9 cellular contexts compared by ENCODE assay signal in genomic region chr10:109852718-109853037, GRCh38.
DNase-seq lines count a peak whose midpoint lies in the region; ATAC-seq and TF ChIP-seq lines count a peak whose summit lies in the region.
"Had no signal": no experiment of that assay in that cellular context is flagged by ENCODE, and none has a peak within 500 bp of the region (broad histone marks: within the 10 kb centered on the region; RNA-seq: fewer than 3 reads in every experiment).

No MANE protein-coding gene starts in this region.

- no peak overlapping the region for H3K56ac ChIP-seq in IMR-90 (ENCODE audit: extremely low read depth, insufficient read depth, low read length)

- no peak overlapping the region for H2BK15ac ChIP-seq in IMR-90 (ENCODE audit: low read depth, low read length)

- H3K9me3 ChIP-seq in HEK293 (ENCODE audit: control insufficient read depth, insufficient read depth, low read depth, low read length) (no peaks in the 10 kb centered on the region), IMR-90 (ENCODE audit: control insufficient read depth, insufficient read depth, low read length) (no peaks in the 10 kb centered on the region), osteoblast (ENCODE audit: low read depth, low read length) (no peaks in the 10 kb centered on the region)

- H3K23ac ChIP-seq in IMR-90 (ENCODE audit: low read depth, low read length), result no peak overlapping the region

- no peak overlapping the region for H2BK20ac ChIP-seq in IMR-90 (ENCODE audit: low read depth, low read length)

- TF ChIP-seq CTCF in HEK293 (tag by site-specific recombination; IDR thresholded peaks at IDR 0.05), result no peak
- TF ChIP-seq CTCF in IMR-90 (conservative IDR thresholded peaks at IDR 0.05; ENCODE audit: low read depth, low read length), result no peak
- peak; percentile 3 for TF ChIP-seq CTCF in osteoblast (IDR thresholded peaks at IDR 0.05; ENCODE audit: extremely low read depth, low read depth, low read length)

- H4K5ac ChIP-seq in IMR-90 (ENCODE audit: low read depth, low read length), result no peak overlapping the region

- BruUV-seq in IMR-90 (replicated peaks; lab: Mats Ljungman, UMichigan), result no TSS peak

- H3K9ac ChIP-seq in IMR-90 (ENCODE audit: low read depth, low read length), result no peak overlapping the region
- H3K9ac ChIP-seq: parathyroid adenoma had no signal

- H3K4me1 ChIP-seq in HEK293 (ENCODE audit: control insufficient read depth, insufficient read depth, low read length), result no peaks in the 10 kb centered on the region
- no peaks in the 10 kb centered on the region for H3K4me1 ChIP-seq in IMR-90 (ENCODE audit: control insufficient read depth, insufficient read depth, low read length)
- H3K4me1 ChIP-seq in osteoblast (ENCODE audit: insufficient read depth, low read length), result no peaks in the 10 kb centered on the region
- H3K4me1 ChIP-seq: parathyroid adenoma had no signal

- H2AFZ ChIP-seq in IMR-90 (replicated peaks; ENCODE audit: low read length, poor library complexity) (peak overlapping the region; percentile 70), osteoblast (ENCODE audit: low read length) (no peak overlapping the region)
- H2AFZ ChIP-seq: parathyroid adenoma had no signal

- DNase-seq in IMR-90 (no peak), osteoblast (ENCODE audit: insufficient read length, low spot score, missing footprints) (no peak), amniotic stem cell (lab: John Stamatoyannopoulos, UW) (no peak), NCI-H2196 treated with DMSO at 0.1 percent for 48 hours (lab: John Stamatoyannopoulos, UW; ENCODE audit: unreplicated experiment) (no peak)
- no peak for DNase-seq in activated CD4-positive, CD25-positive, alpha-beta regulatory T cell treated with anti-CD3 and anti-CD28 coated beads, Interleukin-2, amount 50 U/mL, for 72 hours
- DNase-seq: NCI-H2081 treated with DMSO at 0.1 percent for 48 hours had no signal

- no peak overlapping the region for H3K4me2 ChIP-seq in IMR-90 (ENCODE audit: low read depth, low read length)
- H3K4me2 ChIP-seq in osteoblast (ENCODE audit: insufficient read depth, low read length), result no peak overlapping the region

- intact Hi-C loops in IMR-90 (cut with micrococcal nuclease), result loop anchor here (10.0 kb wide), 1 partner anchor 408 kb away; no protein-coding TSS in a partner anchor

- no peaks in the 10 kb centered on the region for H3K79me1 ChIP-seq in IMR-90 (ENCODE audit: low read depth in 1 of 2, low read length in 2 of 2)

- no peaks in the 10 kb centered on the region for H3K79me2 ChIP-seq in osteoblast (ENCODE audit: insufficient read depth, low read length)
- H3K79me2 ChIP-seq: parathyroid adenoma had no signal

- H3K4me3 ChIP-seq in HEK293 (ENCODE audit: low read depth, low read length) (no peak overlapping the region), IMR-90 (ENCODE audit: insufficient read depth, low read depth, low read length) (no peak overlapping the region), osteoblast (ENCODE audit: insufficient read depth, low read length) (no peak overlapping the region)

- no peak overlapping the region for H3K18ac ChIP-seq in IMR-90 (ENCODE audit: low read depth, low read length)

- CTCF ChIA-PET in HEK293 (lab: Yijun Ruan, JAX), result interaction anchor here (0.6 to 1.8 kb wide), 11 partner anchors 10 to 553 kb away, joined by 3 to 8 read pairs (median 3); no protein-coding TSS in a partner anchor
- CTCF ChIA-PET in IMR-90 (lab: Yijun Ruan, JAX), result interaction anchor here (0.9 kb wide), 2 partner anchors 9 to 10 kb away, joined by 3 read pairs; no protein-coding TSS in a partner anchor

- no peaks in the 10 kb centered on the region for H4K20me1 ChIP-seq in IMR-90 (ENCODE audit: insufficient read depth, low read length)
- no peaks in the 10 kb centered on the region for H4K20me1 ChIP-seq in osteoblast (ENCODE audit: insufficient read depth, low read length)

- H3K36me3 ChIP-seq in HEK293 (ENCODE audit: control insufficient read depth in 2 of 2, insufficient read depth in 1 of 2, low read length in 2 of 2) (no peaks in the 10 kb centered on the region), IMR-90 (ENCODE audit: control insufficient read depth, insufficient read depth, low read length) (no peaks in the 10 kb centered on the region), osteoblast (ENCODE audit: insufficient read depth, low read length) (no peaks in the 10 kb centered on the region)

- POLR2A ChIA-PET in HEK293 (lab: Yijun Ruan, JAX), result interaction anchor here (0.6 kb wide), 2 partner anchors 155 to 1341 kb away, joined by 3 read pairs; partner anchors contain the start of gene ADD3
- POLR2A ChIA-PET in IMR-90 (lab: Charles Lee; ENCODE audit: unreplicated experiment), result no interaction called here

- no peak overlapping the region for H2AK5ac ChIP-seq in IMR-90 (ENCODE audit: low read depth, low read length)

- in situ Hi-C loops in IMR-90 (cut with MboI; ENCODE audit: low sequenced_read_pairs), result no loop called here

- no peak overlapping the region for H4K91ac ChIP-seq in IMR-90 (ENCODE audit: insufficient read depth, low read depth, low read length)

- no peaks in the 10 kb centered on the region for H3K9me1 ChIP-seq in IMR-90 (ENCODE audit: insufficient read depth, low read length)

- no peak overlapping the region for H3K27ac ChIP-seq in HEK293 (ENCODE audit: extremely low read depth, low read depth, low read length)
- no peak overlapping the region for H3K27ac ChIP-seq in IMR-90 (ENCODE audit: insufficient read depth, low read length)
- no peak overlapping the region for H3K27ac ChIP-seq in osteoblast (ENCODE audit: low read depth, low read length)
- H3K27ac ChIP-seq: parathyroid adenoma had no signal

- no peak overlapping the region for H2AK9ac ChIP-seq in IMR-90 (replicated peaks; ENCODE audit: low read depth, low read length, poor library complexity)

- H3K27me3 ChIP-seq in IMR-90 (ENCODE audit: control insufficient read depth, insufficient read depth, low read length) (peaks cover 3% of the 10 kb centered on the region; the same call in 1 of the 2 replicates), osteoblast (ENCODE audit: insufficient read depth, low read length) (no peaks in the 10 kb centered on the region)

- no peak overlapping the region for H2BK120ac ChIP-seq in IMR-90 (ENCODE audit: low read depth, low read length)

- ATAC-seq in GM19025 (IDR thresholded peaks at IDR 0.05; ENCODE audit: low read depth, unreplicated experiment) (peak; percentile 10), IMR-90 (ENCODE audit: low read depth) (no peak)

- H3K4ac ChIP-seq in IMR-90 (ENCODE audit: low read depth, low read length), result no peak overlapping the region

- no peak for TF ChIP-seq RAD21 in IMR-90 (IDR thresholded peaks at IDR 0.05; ENCODE audit: low read length)

- TF ChIP-seq POLR2A in IMR-90 (IDR thresholded peaks at IDR 0.05; ENCODE audit: low read depth, low read length), result no peak

- H4K8ac ChIP-seq in IMR-90 (ENCODE audit: low read depth in 2 of 2, low read length in 2 of 2), result no peak overlapping the region

- dilution Hi-C loops in IMR-90 (cut with HindIII; ENCODE audit: low sequenced_read_pairs, unreplicated experiment), result no loop called here

- WGBS in IMR-90 (ENCODE audit: extremely low coverage in 2 of 2, insufficient read length in 1 of 2), 2 experiments, result 0% methylated on average over 1 of the region's 4 CpGs; no CpG with 5 or more reads in 1 of the 2 experiments

- H3K14ac ChIP-seq in IMR-90 (replicated peaks; ENCODE audit: low read depth, low read length), result no peak overlapping the region

- H2BK5ac ChIP-seq in IMR-90 (ENCODE audit: low read depth, low read length, poor library complexity, severe bottlenecking), result no peak overlapping the region

TF ChIP-seq in HEK293, 187 proteins besides CTCF, POLR2A, EP300 and RAD21:
- peak; percentile 71 for TF ChIP-seq ZBTB17 (tag by site-specific recombination; IDR thresholded peaks at IDR 0.05)
- no peak for TF ChIP-seq ZNF2 (tag by site-specific recombination; IDR thresholded peaks at IDR 0.05)
- TF ChIP-seq ZFP41 (tag by site-specific recombination; IDR thresholded peaks at IDR 0.05; ENCODE audit: borderline replicate concordance), result no peak
- TF ChIP-seq, protein P1, sequence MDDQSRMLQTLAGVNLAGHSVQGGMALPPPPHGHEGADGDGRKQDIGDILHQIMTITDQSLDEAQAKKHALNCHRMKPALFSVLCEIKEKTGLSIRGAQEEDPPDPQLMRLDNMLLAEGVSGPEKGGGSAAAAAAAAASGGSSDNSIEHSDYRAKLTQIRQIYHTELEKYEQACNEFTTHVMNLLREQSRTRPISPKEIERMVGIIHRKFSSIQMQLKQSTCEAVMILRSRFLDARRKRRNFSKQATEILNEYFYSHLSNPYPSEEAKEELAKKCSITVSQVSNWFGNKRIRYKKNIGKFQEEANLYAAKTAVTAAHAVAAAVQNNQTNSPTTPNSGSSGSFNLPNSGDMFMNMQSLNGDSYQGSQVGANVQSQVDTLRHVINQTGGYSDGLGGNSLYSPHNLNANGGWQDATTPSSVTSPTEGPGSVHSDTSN (CRISPR knock-in tag; IDR thresholded peaks at IDR 0.05), result no peak
- TF ChIP-seq ZNF335 (tag by site-specific recombination; conservative IDR thresholded peaks at IDR 0.05), result peak; percentile 43; the same call in 1 of the 2 replicates

TF ChIP-seq in IMR-90, 13 proteins besides CTCF, POLR2A, EP300 and RAD21 (continues in another document):
- TF ChIP-seq RFX5 (IDR thresholded peaks at IDR 0.05; ENCODE audit: low read depth, low read length), result no peak
- TF ChIP-seq, protein P2, sequence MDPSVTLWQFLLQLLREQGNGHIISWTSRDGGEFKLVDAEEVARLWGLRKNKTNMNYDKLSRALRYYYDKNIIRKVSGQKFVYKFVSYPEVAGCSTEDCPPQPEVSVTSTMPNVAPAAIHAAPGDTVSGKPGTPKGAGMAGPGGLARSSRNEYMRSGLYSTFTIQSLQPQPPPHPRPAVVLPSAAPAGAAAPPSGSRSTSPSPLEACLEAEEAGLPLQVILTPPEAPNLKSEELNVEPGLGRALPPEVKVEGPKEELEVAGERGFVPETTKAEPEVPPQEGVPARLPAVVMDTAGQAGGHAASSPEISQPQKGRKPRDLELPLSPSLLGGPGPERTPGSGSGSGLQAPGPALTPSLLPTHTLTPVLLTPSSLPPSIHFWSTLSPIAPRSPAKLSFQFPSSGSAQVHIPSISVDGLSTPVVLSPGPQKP (IDR thresholded peaks at IDR 0.05; ENCODE audit: borderline replicate concordance, low read depth, low read length), result no peak
- no peak for TF ChIP-seq NFE2L2 (IDR thresholded peaks at IDR 0.05; ENCODE audit: low read depth, low read length)
- TF ChIP-seq RCOR1 (IDR thresholded peaks at IDR 0.05; ENCODE audit: insufficient replicate concordance, low read length), result no peak
- no peak for TF ChIP-seq USF2 (IDR thresholded peaks at IDR 0.05; ENCODE audit: low read depth, low read length)
- TF ChIP-seq SMC3 (IDR thresholded peaks at IDR 0.05; ENCODE audit: low read depth, low read length), result no peak
- no peak for TF ChIP-seq FOS (IDR thresholded peaks at IDR 0.05; ENCODE audit: low read depth, low read length)
